8 cellular contexts compared by ENCODE assay signal in the genomic region with DNA sequence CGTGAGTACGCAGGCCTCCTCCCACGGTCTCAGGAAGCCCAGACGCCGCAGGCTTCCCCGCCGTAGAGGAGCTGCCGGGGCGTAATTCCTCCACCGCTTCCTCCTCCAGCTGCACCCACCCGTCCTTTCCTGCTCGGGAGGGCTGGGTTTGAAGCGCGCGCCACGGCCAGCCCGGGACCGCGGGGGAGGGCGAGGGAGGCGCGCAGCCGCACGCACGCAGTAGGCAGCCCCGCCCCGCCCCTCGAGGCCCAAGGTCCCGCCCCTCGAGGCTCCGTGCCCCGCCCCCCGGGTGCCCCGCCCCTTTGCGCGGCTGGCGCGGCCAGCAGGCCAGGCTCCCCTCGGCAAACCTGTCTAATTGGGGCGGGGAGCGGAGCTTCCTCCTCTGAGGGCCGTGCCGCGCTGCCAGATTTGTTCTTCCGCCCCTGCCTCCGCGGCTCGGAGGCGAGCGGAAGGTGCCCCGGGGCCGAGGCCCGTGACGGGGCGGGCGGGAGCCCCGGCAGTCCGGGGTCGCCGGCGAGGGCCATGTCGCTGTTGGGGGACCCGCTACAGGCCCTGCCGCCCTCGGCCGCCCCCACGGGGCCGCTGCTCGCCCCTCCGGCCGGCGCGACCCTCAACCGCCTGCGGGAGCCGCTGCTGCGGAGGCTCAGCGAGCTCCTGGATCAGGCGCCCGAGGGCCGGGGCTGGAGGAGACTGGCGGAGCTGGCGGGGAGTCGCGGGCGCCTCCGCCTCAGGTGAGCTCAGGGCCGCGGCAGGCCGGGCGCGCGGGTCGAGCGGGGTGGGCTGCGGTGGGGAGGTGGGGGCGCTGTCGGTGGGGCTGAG. TPM values are rescaled to one million over a fixed set of nuclear protein-coding genes. Genes with fewer than 3 reads are reported as not detected.
DNase-seq lines count a peak whose midpoint lies in the region; ATAC-seq and TF ChIP-seq lines count a peak whose summit lies in the region.

A gene with protein sequence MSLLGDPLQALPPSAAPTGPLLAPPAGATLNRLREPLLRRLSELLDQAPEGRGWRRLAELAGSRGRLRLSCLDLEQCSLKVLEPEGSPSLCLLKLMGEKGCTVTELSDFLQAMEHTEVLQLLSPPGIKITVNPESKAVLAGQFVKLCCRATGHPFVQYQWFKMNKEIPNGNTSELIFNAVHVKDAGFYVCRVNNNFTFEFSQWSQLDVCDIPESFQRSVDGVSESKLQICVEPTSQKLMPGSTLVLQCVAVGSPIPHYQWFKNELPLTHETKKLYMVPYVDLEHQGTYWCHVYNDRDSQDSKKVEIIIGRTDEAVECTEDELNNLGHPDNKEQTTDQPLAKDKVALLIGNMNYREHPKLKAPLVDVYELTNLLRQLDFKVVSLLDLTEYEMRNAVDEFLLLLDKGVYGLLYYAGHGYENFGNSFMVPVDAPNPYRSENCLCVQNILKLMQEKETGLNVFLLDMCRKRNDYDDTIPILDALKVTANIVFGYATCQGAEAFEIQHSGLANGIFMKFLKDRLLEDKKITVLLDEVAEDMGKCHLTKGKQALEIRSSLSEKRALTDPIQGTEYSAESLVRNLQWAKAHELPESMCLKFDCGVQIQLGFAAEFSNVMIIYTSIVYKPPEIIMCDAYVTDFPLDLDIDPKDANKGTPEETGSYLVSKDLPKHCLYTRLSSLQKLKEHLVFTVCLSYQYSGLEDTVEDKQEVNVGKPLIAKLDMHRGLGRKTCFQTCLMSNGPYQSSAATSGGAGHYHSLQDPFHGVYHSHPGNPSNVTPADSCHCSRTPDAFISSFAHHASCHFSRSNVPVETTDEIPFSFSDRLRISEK (plus strand): TSS at position 344 of the 819 bp plus-strand sequence. CDS start 179 bp downstream, at position 523.

- DNase-seq in NCI-H187 treated with DMSO at 0.1 percent for 48 hours (lab: John Stamatoyannopoulos, UW) (peak; percentile 42), T-helper 2 cell (peak; percentile 90 to 96 (median 92)), right cardiac atrium (peak; percentile 92 to 97 (median 97)), vagina (ENCODE audit: extremely low spot score in 2 of 2) (peak in 1 of 2 donors; percentile 91)

- H3K9me3 ChIP-seq in right cardiac atrium (ENCODE audit: control insufficient read depth, low read length): no peaks in the 10 kb centered on the region
- H3K9me3 ChIP-seq in vagina: no peaks in the 10 kb centered on the region

- TF ChIP-seq POLR2A in vagina (IDR thresholded peaks at IDR 0.05): peak; percentile 49 to 83

- H3K4me1 ChIP-seq in right cardiac atrium (ENCODE audit: control insufficient read depth, insufficient read depth, low read length) (no peaks in the 10 kb centered on the region), rectal smooth muscle tissue (ENCODE audit: control insufficient read depth, insufficient read depth, low read length) (peaks cover 3% of the 10 kb centered on the region), vagina (peaks cover 33% of the 10 kb centered on the region)

- under 1% methylated on average over 98 of the region's 98 CpGs for WGBS in right cardiac atrium

- peak within 1 kb of the TSS; percentile 38 for H3K9ac ChIP-seq in rectal smooth muscle tissue (ENCODE audit: low read length)

- no peak for TF ChIP-seq CTCF in vagina (IDR thresholded peaks at IDR 0.05)

- H3K36me3 ChIP-seq in rectal smooth muscle tissue (ENCODE audit: control insufficient read depth, insufficient read depth, low read length) (no peaks in the 10 kb centered on the region), vagina (no peaks in the 10 kb centered on the region)

- peak within 1 kb of the TSS; percentile 93 for H3K4me3 ChIP-seq in right cardiac atrium (ENCODE audit: low read length)
- peak within 1 kb of the TSS; percentile 78 for H3K4me3 ChIP-seq in rectal smooth muscle tissue (ENCODE audit: low read length)
- peak within 1 kb of the TSS; percentile 76 to 78 for H3K4me3 ChIP-seq in vagina

- H3K27me3 ChIP-seq in right cardiac atrium (ENCODE audit: control insufficient read depth, insufficient read depth): no peaks in the 10 kb centered on the region
- no peaks in the 10 kb centered on the region for H3K27me3 ChIP-seq in rectal smooth muscle tissue (ENCODE audit: control insufficient read depth, insufficient read depth, low read length)
- no peaks in the 10 kb centered on the region for H3K27me3 ChIP-seq in vagina

- peak; percentile 45 for ATAC-seq in GM18499 (IDR thresholded peaks at IDR 0.05; ENCODE audit: insufficient read depth, unreplicated experiment)
- peak; percentile 70 for ATAC-seq in HG02938 (IDR thresholded peaks at IDR 0.05; ENCODE audit: unreplicated experiment)
- ATAC-seq in right cardiac atrium: peak; percentile 99

- peak within 1 kb of the TSS; percentile 40 for H3K27ac ChIP-seq in angular gyrus (ENCODE audit: low read depth, low read length)
- peak within 1 kb of the TSS; percentile 90 for H3K27ac ChIP-seq in right cardiac atrium (ENCODE audit: low read length)
- peak within 1 kb of the TSS; percentile 87 for H3K27ac ChIP-seq in rectal smooth muscle tissue (ENCODE audit: low read depth, low read length)
- H3K27ac ChIP-seq in vagina: peak within 1 kb of the TSS; percentile 98

- intact Hi-C loops in right cardiac atrium (cut with DNase I): no loop called here
- intact Hi-C loops in vagina (cut with DNase I): no loop called here

RNA-seq across cellular contexts. Expression of the gene that starts here (rescaled TPM):
- total RNA-seq in right cardiac atrium (10 to 100 TPM in 1 of 4 donors, 1 to 10 TPM in 3; 8.0 to 11.1 (median 9.7) TPM), vagina (35.8 TPM)
- 4.7 TPM for polyA plus RNA-seq in right cardiac atrium

Comparison
In these comparisons a context has a peak if more than half of its experiments do, and no peak if none do; other contexts are left out.
1. ATAC-seq: peak in every context shown above with its lines; median percentile 99 in right cardiac atrium; 70 in HG02938; 45 in GM18499.
2. H3K27ac ChIP-seq: peak in every context shown above with its lines; median percentile 98 in vagina; 90 in right cardiac atrium; 87 in rectal smooth muscle tissue; 40 in angular gyrus.